29 cellular contexts compared by ENCODE assay signal in genomic region chr20:972256-972655, GRCh38.
"Had no signal": no experiment of that assay in that cellular context is flagged by ENCODE, and none has a peak within 500 bp of the region (broad histone marks: within the 10 kb centered on the region; RNA-seq: fewer than 3 reads in every experiment).

No MANE protein-coding gene starts in this region.

- H3K27me3 ChIP-seq: adrenal gland, body of pancreas, cardiac muscle cell, colonic mucosa had no signal

- H3K4me3 ChIP-seq: adrenal gland, body of pancreas, breast epithelium, cardiac muscle cell, colonic mucosa, esophagus squamous epithelium, gastroesophageal sphincter had no signal

- DNase-seq: activated CD4-positive, alpha-beta memory T cell treated with anti-CD3 and anti-CD28 coated beads for 36 hours; activated CD4-positive, alpha-beta T cell treated with anti-CD3 and anti-CD28 coated beads for 36 hours; activated CD4-positive, alpha-beta T cell treated with anti-CD3 and anti-CD28 coated beads, Interleukin-2, amount 10 ng/mL, durations not matched to agents 24 days and 14 days; activated CD4-positive, CD25-positive, alpha-beta regulatory T cell; activated CD4-positive, CD25-positive, alpha-beta regulatory T cell treated with anti-CD3 and anti-CD28 coated beads, Interleukin-2, amount 50 U/mL, for 72 hours; activated CD8-positive, alpha-beta memory T cell treated with anti-CD3 and anti-CD28 coated beads, Interleukin-2, amount 10 ng/mL, durations not matched to agents 7 days and 5 days; activated CD8-positive, alpha-beta memory T cell treated with anti-CD3 and anti-CD28 coated beads, Interleukin-2, amount 50 U/mL, for 4 hours; activated CD8-positive, alpha-beta T cell treated with anti-CD3 and anti-CD28 coated beads, Interleukin-2, amount 10 ng/mL, durations not matched to agents 7 days and 5 days; activated effector memory CD4-positive, alpha-beta T cell treated with anti-CD3 and anti-CD28 coated beads, Interleukin-2, amount 50 U/mL, for 16 hours; activated naive CD4-positive, alpha-beta T cell treated with anti-CD3 and anti-CD28 coated beads for 36 hours; activated naive CD8-positive, alpha-beta T cell treated with anti-CD3 and anti-CD28 coated beads for 36 hours; activated naive CD8-positive, alpha-beta T cell treated with anti-CD3 and anti-CD28 coated beads, Interleukin-2, amount 50 U/mL, for 24 hours; activated T-cell treated with anti-CD3 and anti-CD28 coated beads, Interleukin-2, amount 50 U/mL, for 1 hour; activated T-cell treated with anti-CD3 and anti-CD28 coated beads, Interleukin-2, amount 50 U/mL, for 48 hours; adrenal gland; amygdala; aorta; body of pancreas; central memory CD4-positive, alpha-beta T cell; cerebellar nuclear complex; colonic mucosa; effector CD8-positive, alpha-beta T cell; esophagus squamous epithelium; foreskin melanocyte; T-helper 2 cell had no signal

- H3K36me3 ChIP-seq: adrenal gland, breast epithelium, cardiac muscle cell, colonic mucosa, esophagus squamous epithelium, gastroesophageal sphincter had no signal

- ATAC-seq: activated CD4-positive, alpha-beta T cell treated with anti-CD3 and anti-CD28 coated beads for 36 hours; activated CD8-positive, alpha-beta memory T cell treated with anti-CD3 and anti-CD28 coated beads, Interleukin-2, amount 10 ng/mL, durations not matched to agents 7 days and 5 days; activated CD8-positive, alpha-beta T cell treated with anti-CD3 and anti-CD28 coated beads, Interleukin-2, amount 10 ng/mL, durations not matched to agents 7 days and 5 days; activated naive CD8-positive, alpha-beta T cell treated with anti-CD3 and anti-CD28 coated beads, Interleukin-2, amount 50 U/mL, for 24 hours; body of pancreas; gastroesophageal sphincter had no signal

- H3K27ac ChIP-seq: adrenal gland, body of pancreas, breast epithelium, cardiac muscle cell, colonic mucosa, epithelial cell of prostate, esophagus squamous epithelium, gastroesophageal sphincter had no signal
